ENCODE assay signal across 12 cellular contexts in genomic region chr12:110765144-110765543, GRCh38.
"Had no signal": no experiment of that assay in that cellular context is flagged by ENCODE, and none has a peak within 500 bp of the region (broad histone marks: within the 10 kb centered on the region; RNA-seq: fewer than 3 reads in every experiment).

No MANE protein-coding gene starts in this region.

- H3K4me3 ChIP-seq: gastroesophageal sphincter, vagina had no signal

- DNase-seq: activated CD4-positive, alpha-beta memory T cell treated with anti-CD3 and anti-CD28 coated beads for 36 hours; activated CD4-positive, CD25-positive, alpha-beta regulatory T cell treated with anti-CD3 and anti-CD28 coated beads, Interleukin-2, amount 50 U/mL, for 72 hours; activated gamma-delta T cell; activated T-cell treated with anti-CD3 and anti-CD28 coated beads, Interleukin-2, amount 50 U/mL, for 4 hours; amygdala; cerebellar nuclear complex; retina; stimulated activated CD4-positive, alpha-beta T cell treated with anti-CD3 and anti-CD28 coated beads, Interleukin-15, amount 100 ng/mL, for 24 hours; stimulated activated CD4-positive, alpha-beta T cell treated with anti-CD3 and anti-CD28 coated beads, Interleukin-4, amount 100 ng/mL, for 24 hours had no signal

- H3K27me3 ChIP-seq: vagina had no signal

- H3K4me1 ChIP-seq: gastroesophageal sphincter, vagina had no signal

- H3K36me3 ChIP-seq: gastroesophageal sphincter, neutrophil, vagina had no signal

- H3K9me3 ChIP-seq: gastroesophageal sphincter, neutrophil, vagina had no signal

- H3K27ac ChIP-seq: gastroesophageal sphincter, neutrophil, vagina had no signal
